ENCODE assay signal across 23 cellular contexts in the genomic region with DNA sequence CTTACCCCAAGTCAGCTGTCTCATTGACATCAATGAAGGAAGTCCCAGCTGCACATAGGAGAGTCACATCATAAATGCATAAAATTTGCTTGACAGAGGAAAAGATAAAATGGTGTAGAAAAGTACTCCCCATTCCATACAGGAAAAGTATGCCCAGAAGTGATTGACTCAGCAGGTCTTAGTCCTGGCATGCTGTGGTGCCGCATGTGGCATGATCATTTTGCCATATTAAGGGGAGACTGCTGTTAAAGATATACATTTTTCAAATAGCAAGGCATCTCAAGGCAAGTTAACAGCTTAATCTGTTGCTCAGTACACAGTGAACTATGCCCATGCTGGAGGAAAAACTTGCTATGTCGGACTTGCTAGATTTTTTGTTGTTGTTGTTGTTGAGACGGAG.
"Had no signal": no experiment of that assay in that cellular context is flagged by ENCODE, and none has a peak within 500 bp of the region (broad histone marks: within the 10 kb centered on the region; RNA-seq: fewer than 3 reads in every experiment).

No MANE protein-coding gene starts in this region.

- ATAC-seq: left cardiac atrium; left lung; naive thymus-derived CD8-positive, alpha-beta T cell; psoas muscle; right cardiac atrium; stimulated activated memory B cell treated with anti-CD40 and anti-IgM and Interleukin-4, amounts not matched to agents 10 μg/mL and 1 μg/mL and 100 μg/mL, for 72 hours had no signal

- H3K27ac ChIP-seq: esophagus squamous epithelium, hepatocyte, left lung, ovary, psoas muscle, sigmoid colon, thoracic aorta, tibial nerve, upper lobe of left lung had no signal

- H3K27ac Mint-ChIP-seq: stimulated activated memory B cell treated with anti-CD40 and anti-IgM and Interleukin-4, amounts not matched to agents 10 μg/mL and 1 μg/mL and 100 μg/mL, for 72 hours; stimulated activated naive CD8-positive, alpha-beta T cell treated with anti-CD3 and anti-CD28 coated beads, Interleukin-15, Interleukin-2, amounts not matched to agents 100 ng/mL and 50 ng/mL, for 24 hours had no signal

- H3K9me3 Mint-ChIP-seq: naive thymus-derived CD8-positive, alpha-beta T cell; stimulated activated memory B cell treated with anti-CD40 and anti-IgM and Interleukin-4, amounts not matched to agents 10 μg/mL and 1 μg/mL and 100 μg/mL, for 72 hours; stimulated activated naive CD8-positive, alpha-beta T cell treated with anti-CD3 and anti-CD28 coated beads, Interleukin-15, Interleukin-2, amounts not matched to agents 100 ng/mL and 50 ng/mL, for 24 hours had no signal

- H3K27me3 ChIP-seq: dorsolateral prefrontal cortex, esophagus squamous epithelium, hepatocyte, left lung, ovary, sigmoid colon, tibial nerve, upper lobe of left lung had no signal

- H3K4me3 Mint-ChIP-seq: naive thymus-derived CD8-positive, alpha-beta T cell; stimulated activated memory B cell treated with anti-CD40 and anti-IgM and Interleukin-4, amounts not matched to agents 10 μg/mL and 1 μg/mL and 100 μg/mL, for 72 hours; stimulated activated naive CD8-positive, alpha-beta T cell treated with anti-CD3 and anti-CD28 coated beads, Interleukin-15, Interleukin-2, amounts not matched to agents 100 ng/mL and 50 ng/mL, for 24 hours had no signal

- H3K4me1 ChIP-seq: left lung, psoas muscle, upper lobe of left lung had no signal

- H3K27me3 Mint-ChIP-seq: naive thymus-derived CD8-positive, alpha-beta T cell; stimulated activated memory B cell treated with anti-CD40 and anti-IgM and Interleukin-4, amounts not matched to agents 10 μg/mL and 1 μg/mL and 100 μg/mL, for 72 hours; stimulated activated naive CD8-positive, alpha-beta T cell treated with anti-CD3 and anti-CD28 coated beads, Interleukin-15, Interleukin-2, amounts not matched to agents 100 ng/mL and 50 ng/mL, for 24 hours had no signal

- DNase-seq: cerebellar nuclear complex; dorsolateral prefrontal cortex; effector CD4-positive, alpha-beta T cell; esophagus squamous epithelium; left cardiac atrium; left lung; mesendoderm; midbrain; naive thymus-derived CD8-positive, alpha-beta T cell; occipital lobe; ovary; posterior cingulate gyrus; psoas muscle; right cardiac atrium; sigmoid colon; stimulated activated CD4-positive, alpha-beta T cell treated with anti-CD3 and anti-CD28 coated beads, Interleukin-2, amount 100 ng/mL, for 24 hours; stimulated activated CD4-positive, alpha-beta T cell treated with anti-CD3 and anti-CD28 coated beads, Interleukin-4, amount 100 ng/mL, for 24 hours; upper lobe of left lung had no signal
